Comparison of ENCODE assay signal across 33 cellular contexts in the genomic region with DNA sequence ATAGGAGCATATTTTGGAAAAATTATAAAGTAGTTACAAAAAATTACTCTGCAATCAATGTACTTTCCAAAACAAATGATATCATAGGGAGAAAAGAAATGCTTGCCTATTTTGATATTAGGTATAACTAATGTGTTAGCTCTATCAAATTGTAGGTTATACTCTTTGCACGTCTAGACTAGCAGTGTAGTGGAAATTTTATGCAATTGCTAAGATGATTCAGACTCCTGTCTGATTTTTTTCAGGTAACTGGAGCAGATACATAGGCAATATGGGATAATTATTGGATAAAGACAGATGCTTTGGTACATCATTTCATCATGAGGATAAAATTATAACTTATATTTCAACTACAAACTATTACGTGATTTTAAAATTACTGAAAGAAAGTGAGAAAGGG.
"Had no signal": no experiment of that assay in that cellular context is flagged by ENCODE, and none has a peak within 500 bp of the region (broad histone marks: within the 10 kb centered on the region; RNA-seq: fewer than 3 reads in every experiment).

No MANE protein-coding gene starts in this region.

- H3K9me3 ChIP-seq: ascending aorta had no signal

- H3K4me3 ChIP-seq: ascending aorta had no signal

- H3K27me3 ChIP-seq: ascending aorta had no signal

- H3K27ac Mint-ChIP-seq: activated B cell treated with CpG ODN at 0.5 μM for 24 hours; activated CD4-positive, alpha-beta memory T cell treated with anti-CD3 and anti-CD28 coated beads for 36 hours; activated CD4-positive, alpha-beta T cell treated with anti-CD3 and anti-CD28 coated beads, Interleukin-2, amount 10 ng/mL, durations not matched to agents 24 days and 14 days; activated CD8-positive, alpha-beta T cell treated with anti-CD3 and anti-CD28 coated beads for 36 hours; activated naive CD4-positive, alpha-beta T cell treated with anti-CD3 and anti-CD28 coated beads for 36 hours; activated naive CD4-positive, alpha-beta T cell treated with anti-CD3 and anti-CD28 coated beads, Interleukin-2, amount 50 U/mL, for 24 hours; activated naive CD8-positive, alpha-beta T cell; activated naive CD8-positive, alpha-beta T cell treated with anti-CD3 and anti-CD28 coated beads, Interleukin-2, amount 10 ng/mL, durations not matched to agents 7 days and 5 days; activated naive CD8-positive, alpha-beta T cell treated with anti-CD3 and anti-CD28 coated beads, Interleukin-2, amount 50 U/mL, for 24 hours; activated T-cell treated with anti-CD3 and anti-CD28 coated beads, Interleukin-2, amount 50 U/mL, for 72 hours; activated T-helper 1 cell treated with anti-CD3 and anti-CD28 coated beads, Interleukin-12 subunit alpha, Interleukin-12 subunit beta, Interleukin-2, Interleukin-4 antibody, amounts not matched to agents 30 ng/mL and 10 ng/mL and 1 ng/mL, durations not matched to agents 14 hours and 24 hours and 36 hours; activated T-helper 17 cell treated with anti-CD3 and anti-CD28 coated beads, Interleukin-2, amount 50 U/mL, for 72 hours; brain; T-helper 1 cell treated with Interleukin-12 subunit alpha and Interleukin-12 subunit beta and Interleukin-4 antibody, amounts not matched to agents 30 μg/mL and 1 μg/mL, for 36 hours; T-helper 2 cell treated with Interferon-gamma antibody and Interleukin-4, amounts not matched to agents 5 μg/mL and 100 μg/mL, for 36 hours had no signal

- H3K4me3 Mint-ChIP-seq: activated B cell treated with CpG ODN at 0.5 μM for 24 hours; activated CD4-positive, alpha-beta memory T cell treated with anti-CD3 and anti-CD28 coated beads for 36 hours; activated CD4-positive, alpha-beta T cell treated with anti-CD3 and anti-CD28 coated beads, Interleukin-2, amount 10 ng/mL, durations not matched to agents 24 days and 14 days; activated CD8-positive, alpha-beta T cell treated with anti-CD3 and anti-CD28 coated beads for 36 hours; activated naive CD4-positive, alpha-beta T cell treated with anti-CD3 and anti-CD28 coated beads for 36 hours; activated naive CD4-positive, alpha-beta T cell treated with anti-CD3 and anti-CD28 coated beads, Interleukin-2, amount 50 U/mL, for 24 hours; activated naive CD8-positive, alpha-beta T cell; activated naive CD8-positive, alpha-beta T cell treated with anti-CD3 and anti-CD28 coated beads, Interleukin-2, amount 10 ng/mL, durations not matched to agents 7 days and 5 days; activated naive CD8-positive, alpha-beta T cell treated with anti-CD3 and anti-CD28 coated beads, Interleukin-2, amount 50 U/mL, for 24 hours; activated T-cell treated with anti-CD3 and anti-CD28 coated beads, Interleukin-2, amount 50 U/mL, for 4 hours; activated T-cell treated with anti-CD3 and anti-CD28 coated beads, Interleukin-2, amount 50 U/mL, for 72 hours; activated T-helper 1 cell treated with anti-CD3 and anti-CD28 coated beads, Interleukin-12 subunit alpha, Interleukin-12 subunit beta, Interleukin-2, Interleukin-4 antibody, amounts not matched to agents 30 ng/mL and 10 ng/mL and 1 ng/mL, durations not matched to agents 14 hours and 24 hours and 36 hours; activated T-helper 17 cell treated with anti-CD3 and anti-CD28 coated beads, Interleukin-2, amount 50 U/mL, for 72 hours; brain; T-helper 1 cell treated with Interleukin-12 subunit alpha and Interleukin-12 subunit beta and Interleukin-4 antibody, amounts not matched to agents 30 μg/mL and 1 μg/mL, for 36 hours; T-helper 2 cell treated with Interferon-gamma antibody and Interleukin-4, amounts not matched to agents 5 μg/mL and 100 μg/mL, for 36 hours had no signal

- H3K27me3 Mint-ChIP-seq: activated CD4-positive, alpha-beta T cell treated with anti-CD3 and anti-CD28 coated beads, Interleukin-2, amount 10 ng/mL, durations not matched to agents 24 days and 14 days; activated naive CD8-positive, alpha-beta T cell treated with anti-CD3 and anti-CD28 coated beads, Interleukin-2, amount 10 ng/mL, durations not matched to agents 7 days and 5 days had no signal

- H3K27ac ChIP-seq: ascending aorta, VCaP had no signal

- H3K9me3 Mint-ChIP-seq: activated B cell treated with CpG ODN at 0.5 μM for 24 hours; activated CD4-positive, alpha-beta memory T cell treated with anti-CD3 and anti-CD28 coated beads for 36 hours; activated CD4-positive, alpha-beta T cell treated with anti-CD3 and anti-CD28 coated beads, Interleukin-2, amount 10 ng/mL, durations not matched to agents 24 days and 14 days; activated CD8-positive, alpha-beta T cell treated with anti-CD3 and anti-CD28 coated beads for 36 hours; activated naive CD4-positive, alpha-beta T cell treated with anti-CD3 and anti-CD28 coated beads for 36 hours; activated naive CD4-positive, alpha-beta T cell treated with anti-CD3 and anti-CD28 coated beads, Interleukin-2, amount 50 U/mL, for 24 hours; activated naive CD8-positive, alpha-beta T cell treated with anti-CD3 and anti-CD28 coated beads, Interleukin-2, amount 10 ng/mL, durations not matched to agents 7 days and 5 days; activated naive CD8-positive, alpha-beta T cell treated with anti-CD3 and anti-CD28 coated beads, Interleukin-2, amount 50 U/mL, for 24 hours; activated T-cell treated with anti-CD3 and anti-CD28 coated beads, Interleukin-2, amount 50 U/mL, for 4 hours; activated T-cell treated with anti-CD3 and anti-CD28 coated beads, Interleukin-2, amount 50 U/mL, for 72 hours; activated T-helper 1 cell treated with anti-CD3 and anti-CD28 coated beads, Interleukin-12 subunit alpha, Interleukin-12 subunit beta, Interleukin-2, Interleukin-4 antibody, amounts not matched to agents 30 ng/mL and 10 ng/mL and 1 ng/mL, durations not matched to agents 14 hours and 24 hours and 36 hours; activated T-helper 17 cell treated with anti-CD3 and anti-CD28 coated beads, Interleukin-2, amount 50 U/mL, for 72 hours; T-helper 1 cell treated with Interleukin-12 subunit alpha and Interleukin-12 subunit beta and Interleukin-4 antibody, amounts not matched to agents 30 μg/mL and 1 μg/mL, for 36 hours; T-helper 2 cell treated with Interferon-gamma antibody and Interleukin-4, amounts not matched to agents 5 μg/mL and 100 μg/mL, for 36 hours had no signal

- H3K4me1 Mint-ChIP-seq: activated B cell treated with CpG ODN at 0.5 μM for 24 hours; activated CD4-positive, alpha-beta T cell treated with anti-CD3 and anti-CD28 coated beads, Interleukin-2, amount 10 ng/mL, durations not matched to agents 24 days and 14 days; activated naive CD4-positive, alpha-beta T cell treated with anti-CD3 and anti-CD28 coated beads, Interleukin-2, amount 50 U/mL, for 24 hours; activated naive CD8-positive, alpha-beta T cell treated with anti-CD3 and anti-CD28 coated beads, Interleukin-2, amount 10 ng/mL, durations not matched to agents 7 days and 5 days; activated naive CD8-positive, alpha-beta T cell treated with anti-CD3 and anti-CD28 coated beads, Interleukin-2, amount 50 U/mL, for 24 hours; activated T-helper 17 cell treated with anti-CD3 and anti-CD28 coated beads, Interleukin-2, amount 50 U/mL, for 72 hours; brain had no signal

- H3K4me1 ChIP-seq: ascending aorta had no signal

- DNase-seq: activated B cell treated with CpG ODN at 0.5 μM for 24 hours; activated CD4-positive, alpha-beta memory T cell treated with anti-CD3 and anti-CD28 coated beads for 36 hours; activated CD4-positive, alpha-beta T cell treated with anti-CD3 and anti-CD28 coated beads for 4 hours; activated CD4-positive, alpha-beta T cell treated with anti-CD3 and anti-CD28 coated beads, Interleukin-2, amount 10 ng/mL, durations not matched to agents 24 days and 14 days; activated CD4-positive, alpha-beta T cell treated with anti-CD3 and anti-CD28 coated beads, Interleukin-2, amount 50 U/mL, for 1 hour; activated CD4-positive, alpha-beta T cell treated with anti-CD3 and anti-CD28 coated beads, Interleukin-2, amount 50 U/mL, for 4 hours; activated CD4-positive, CD25-positive, alpha-beta regulatory T cell treated with anti-CD3 and anti-CD28 coated beads, Interleukin-2, amount 50 U/mL, for 72 hours; activated CD8-positive, alpha-beta memory T cell treated with anti-CD3 and anti-CD28 coated beads, Interleukin-2, amount 50 U/mL, for 4 hours; activated CD8-positive, alpha-beta T cell treated with anti-CD3 and anti-CD28 coated beads for 36 hours; activated effector memory CD4-positive, alpha-beta T cell treated with anti-CD3 and anti-CD28 coated beads, Interleukin-2, amount 50 U/mL, for 16 hours; activated gamma-delta T cell treated with Interleukin-2 at 50 U/mL for 16 hours; activated naive CD4-positive, alpha-beta T cell; activated naive CD4-positive, alpha-beta T cell treated with anti-CD3 and anti-CD28 coated beads for 36 hours; activated naive CD8-positive, alpha-beta T cell treated with anti-CD3 and anti-CD28 coated beads, Interleukin-2, amount 10 ng/mL, durations not matched to agents 7 days and 5 days; activated naive CD8-positive, alpha-beta T cell treated with anti-CD3 and anti-CD28 coated beads, Interleukin-2, amount 50 U/mL, for 24 hours; activated T-cell treated with anti-CD3 and anti-CD28 coated beads for 4 hours; activated T-cell treated with anti-CD3 and anti-CD28 coated beads, Interleukin-2, amount 50 U/mL, for 1 hour; activated T-cell treated with anti-CD3 and anti-CD28 coated beads, Interleukin-2, amount 50 U/mL, for 4 hours; activated T-cell treated with anti-CD3 and anti-CD28 coated beads, Interleukin-2, amount 50 U/mL, for 72 hours; amygdala; central memory CD4-positive, alpha-beta T cell; T-helper 1 cell; T-helper 2 cell; T-helper 9 cell had no signal

- H3K36me3 Mint-ChIP-seq: activated CD4-positive, alpha-beta memory T cell treated with anti-CD3 and anti-CD28 coated beads for 36 hours; activated naive CD4-positive, alpha-beta T cell treated with anti-CD3 and anti-CD28 coated beads, Interleukin-2, amount 50 U/mL, for 24 hours; activated naive CD8-positive, alpha-beta T cell; activated naive CD8-positive, alpha-beta T cell treated with anti-CD3 and anti-CD28 coated beads, Interleukin-2, amount 10 ng/mL, durations not matched to agents 7 days and 5 days; brain had no signal

- H3K36me3 ChIP-seq: ascending aorta had no signal
